17 cellular contexts compared by ENCODE assay signal in the genomic region with DNA sequence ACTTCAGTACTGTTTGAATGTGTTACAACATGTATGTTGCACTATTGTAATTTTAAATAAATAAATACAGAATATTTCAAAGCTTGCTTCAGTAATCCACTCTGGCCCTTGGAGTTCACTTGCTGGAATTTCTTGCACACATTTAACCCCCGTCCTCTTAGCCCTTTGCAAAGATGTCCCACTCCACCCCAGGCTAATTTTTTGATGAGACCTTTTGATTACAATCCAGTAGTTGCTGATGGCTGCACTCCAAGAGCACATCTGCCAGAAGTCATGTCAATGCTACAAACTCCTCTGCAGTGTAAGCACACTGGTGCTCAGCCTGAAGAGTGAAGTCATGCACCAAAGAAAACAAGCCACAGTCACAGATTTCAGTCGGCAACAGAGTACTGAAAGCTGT. TPM values are rescaled to one million over a fixed set of nuclear protein-coding genes. Genes with fewer than 3 reads are reported as not detected.
A peak's percentile ranks its signal among the peaks of the same experiment; 100 is the strongest.
DNase-seq lines count a peak whose midpoint lies in the region; ATAC-seq and TF ChIP-seq lines count a peak whose summit lies in the region.
"Had no signal": no experiment of that assay in that cellular context is flagged by ENCODE, and none has a peak within 500 bp of the region (broad histone marks: within the 10 kb centered on the region; RNA-seq: fewer than 3 reads in every experiment).

No MANE protein-coding gene starts in this region.

- no peak overlapping the region for H4K91ac ChIP-seq in IMR-90 (ENCODE audit: insufficient read depth, low read depth, low read length)

- WGBS in IMR-90 (ENCODE audit: extremely low coverage in 2 of 2, insufficient read length in 1 of 2), 2 experiments, result 0% methylated on average over 1 of the region's 2 CpGs; no CpG with 5 or more reads in 1 of the 2 experiments

- H2BK5ac ChIP-seq in IMR-90 (ENCODE audit: low read depth, low read length, poor library complexity, severe bottlenecking), result no peak overlapping the region

- no peak overlapping the region for H3K4ac ChIP-seq in IMR-90 (ENCODE audit: low read depth, low read length)

- in situ Hi-C loops in IMR-90 (cut with MboI; ENCODE audit: low sequenced_read_pairs), result loop anchor here (5.0 to 25.0 kb wide), 2 partner anchors 306 to 676 kb away; partner anchors contain the start of genes INTS14 and SLC24A1

- H2AFZ ChIP-seq in IMR-90 (replicated peaks; ENCODE audit: low read length, poor library complexity), result no peak overlapping the region
- H2AFZ ChIP-seq: GM23248 had no signal

- CTCF ChIA-PET in AG04450 (lab: Charles Lee) (interaction anchor here (0.6 to 2.3 kb wide), 12 partner anchors 10 to 693 kb away, joined by 3 to 20 read pairs (median 5); no protein-coding TSS in a partner anchor), IMR-90 (lab: Yijun Ruan, JAX) (interaction anchor here (0.6 to 1.0 kb wide), 2 partner anchors 29 to 231 kb away, joined by 3 read pairs; no protein-coding TSS in a partner anchor), A673 (lab: Charles Lee) (no interaction called here)

- POLR2A ChIA-PET in AG04450 (lab: Yijun Ruan, JAX), result interaction anchor here (0.9 kb wide), 1 partner anchor 419 kb away, joined by 3 read pairs; the partner anchor contains the start of gene RAB11A
- POLR2A ChIA-PET in IMR-90 (lab: Charles Lee; ENCODE audit: unreplicated experiment), result no interaction called here
- POLR2A ChIA-PET in A673 (lab: Charles Lee; ENCODE audit: low non-redundant PET), result no interaction called here

- no peak for TF ChIP-seq POLR2A in IMR-90 (IDR thresholded peaks at IDR 0.05; ENCODE audit: low read depth, low read length)

- H3K9ac ChIP-seq in IMR-90 (ENCODE audit: low read depth, low read length) (no peak overlapping the region), adipocyte (ENCODE audit: low read length) (no peak overlapping the region)
- H3K9ac ChIP-seq: GM23248 had no signal

- TF ChIP-seq CTCF in AG04450 (IDR thresholded peaks at IDR 0.05; ENCODE audit: low read depth, low read length), result no peak
- TF ChIP-seq CTCF in IMR-90 (conservative IDR thresholded peaks at IDR 0.05; ENCODE audit: low read depth, low read length), result no peak
- no peak for TF ChIP-seq CTCF in fibroblast of the aortic adventitia (IDR thresholded peaks at IDR 0.05; ENCODE audit: insufficient read depth, low read length)
- no peak for TF ChIP-seq CTCF in A673 (conservative IDR thresholded peaks at IDR 0.05; ENCODE audit: low read depth, low read length)

- H4K5ac ChIP-seq in IMR-90 (ENCODE audit: low read depth, low read length), result no peak overlapping the region

- H3K9me1 ChIP-seq in IMR-90 (ENCODE audit: insufficient read depth, low read length), result no peaks in the 10 kb centered on the region

- no peak overlapping the region for H4K8ac ChIP-seq in IMR-90 (ENCODE audit: low read depth in 2 of 2, low read length in 2 of 2)

- no peak overlapping the region for H2BK20ac ChIP-seq in IMR-90 (ENCODE audit: low read depth, low read length)

- DNase-seq in AG04450 (ENCODE audit: low read depth, low spot score) (peak; percentile 18), IMR-90 (peak; percentile 61), adipocyte (ENCODE audit: low read depth) (peak; percentile 77), fibroblast of the aortic adventitia (ENCODE audit: low read depth) (peak; percentile 21), A673 (ENCODE audit: low spot score) (no peak), KG1 (lab: John Stamatoyannopoulos, UW) (no peak), cerebellum (ENCODE audit: low spot score) (no peak)
- DNase-seq: 8988T, AML-193, GM23248, HFFc6, KBM-7, NCI-H187 treated with DMSO at 0.1 percent for 48 hours, NCI-H510A had no signal

- H3K27ac ChIP-seq in AG04450 (ENCODE audit: low read depth, low read length) (no peak overlapping the region), IMR-90 (ENCODE audit: insufficient read depth, low read length) (no peak overlapping the region), A673 (ENCODE audit: low read depth, low read length, poor library complexity, severe bottlenecking) (no peak overlapping the region)
- H3K27ac ChIP-seq: GM23248, HL-60 had no signal

- H3K18ac ChIP-seq in IMR-90 (ENCODE audit: low read depth, low read length), result no peak overlapping the region

- peaks cover 0 to 8% of the 10 kb centered on the region in 2 experiments; a peak in 1 of 4 replicates for H3K79me1 ChIP-seq in IMR-90 (ENCODE audit: low read depth in 1 of 2, low read length in 2 of 2)

- no peak overlapping the region for H2BK15ac ChIP-seq in IMR-90 (ENCODE audit: low read depth, low read length)

- H3K23ac ChIP-seq in IMR-90 (ENCODE audit: low read depth, low read length), result 0 out of 2 replicates have a peak overlapping the region, but pooled peaks have one; percentile 45

- BruUV-seq in IMR-90 (replicated peaks; lab: Mats Ljungman, UMichigan) (no TSS peak), A673 (replicated peaks; lab: Mats Ljungman, UMichigan) (no TSS peak)

- H2AK9ac ChIP-seq in IMR-90 (replicated peaks; ENCODE audit: low read depth, low read length, poor library complexity), result no peak overlapping the region

- H3K4me1 ChIP-seq in IMR-90 (ENCODE audit: control insufficient read depth, insufficient read depth, low read length) (peaks cover 5% of the 10 kb centered on the region; the same call in 1 of the 2 replicates), adipocyte (ENCODE audit: control insufficient read depth, insufficient read depth, low read length) (peaks cover 8% of the 10 kb centered on the region), A673 (ENCODE audit: insufficient read depth, low read length, poor library complexity, severe bottlenecking) (peaks cover 30% of the 10 kb centered on the region)

- H3K4me3 ChIP-seq in AG04450 (ENCODE audit: low read depth, low read length) (no peak overlapping the region), IMR-90 (ENCODE audit: insufficient read depth, low read depth, low read length) (no peak overlapping the region), adipocyte (ENCODE audit: low read length) (no peak overlapping the region), fibroblast of the aortic adventitia (ENCODE audit: low read depth, low read length) (no peak overlapping the region), A673 (ENCODE audit: low read depth, low read length, poor library complexity, severe bottlenecking) (no peak overlapping the region)
- H3K4me3 ChIP-seq: GM23248 had no signal

- H3K9me3 ChIP-seq in AG04450 (ENCODE audit: control insufficient read depth, insufficient read depth, low read length) (no peaks in the 10 kb centered on the region), IMR-90 (ENCODE audit: control insufficient read depth, insufficient read depth, low read length) (no peaks in the 10 kb centered on the region), adipocyte (ENCODE audit: control insufficient read depth, low read length) (no peaks in the 10 kb centered on the region), A673 (ENCODE audit: low read depth, low read length, poor library complexity, severe bottlenecking) (no peaks in the 10 kb centered on the region)

- peak overlapping the region; percentile 59; the same call in 1 of the 2 replicates for H3K4me2 ChIP-seq in IMR-90 (ENCODE audit: low read depth, low read length)

- no peaks in the 10 kb centered on the region for H4K20me1 ChIP-seq in IMR-90 (ENCODE audit: insufficient read depth, low read length)

- H3K36me3 ChIP-seq in IMR-90 (ENCODE audit: control insufficient read depth, insufficient read depth, low read length) (no peaks in the 10 kb centered on the region), adipocyte (ENCODE audit: control insufficient read depth, insufficient read depth, low read length, severe bottlenecking) (no peaks in the 10 kb centered on the region), A673 (ENCODE audit: insufficient read depth, low read length, poor library complexity, severe bottlenecking) (no peaks in the 10 kb centered on the region)

- no peak overlapping the region for H2AK5ac ChIP-seq in IMR-90 (ENCODE audit: low read depth, low read length)

- no peak overlapping the region for H3K56ac ChIP-seq in IMR-90 (ENCODE audit: extremely low read depth, insufficient read depth, low read length)

- peak; percentile 35 for ATAC-seq in IMR-90 (ENCODE audit: low read depth)
- no peak for ATAC-seq in GM19455 (IDR thresholded peaks at IDR 0.05; ENCODE audit: unreplicated experiment)

- TF ChIP-seq RAD21 in IMR-90 (IDR thresholded peaks at IDR 0.05; ENCODE audit: low read length), result no peak

- no peak overlapping the region for H3K14ac ChIP-seq in IMR-90 (replicated peaks; ENCODE audit: low read depth, low read length)

- intact Hi-C loops in IMR-90 (cut with micrococcal nuclease) (loop anchor here (2.0 to 10.0 kb wide), 2 partner anchors 372 to 654 kb away; no protein-coding TSS in a partner anchor), A673 (cut with micrococcal nuclease; ENCODE audit: unreplicated experiment) (loop anchor here (5.0 kb wide), 2 partner anchors 156 to 306 kb away; no protein-coding TSS in a partner anchor)

- dilution Hi-C loops in IMR-90 (cut with HindIII; ENCODE audit: low sequenced_read_pairs, unreplicated experiment), result no loop called here

- H3K27me3 ChIP-seq in AG04450 (ENCODE audit: control insufficient read depth, insufficient read depth, low read length), result peaks cover 4% of the 10 kb centered on the region
- peaks cover 3% of the 10 kb centered on the region for H3K27me3 ChIP-seq in IMR-90 (ENCODE audit: control insufficient read depth, insufficient read depth, low read length)
- H3K27me3 ChIP-seq in adipocyte (replicated peaks; ENCODE audit: control insufficient read depth, insufficient read depth, low read length), result no peaks in the 10 kb centered on the region
- H3K27me3 ChIP-seq in A673 (replicated peaks; ENCODE audit: insufficient read depth, low read depth, low read length, poor library complexity), result no peaks in the 10 kb centered on the region

- H2BK120ac ChIP-seq in IMR-90 (ENCODE audit: low read depth, low read length), result no peak overlapping the region

TF ChIP-seq in IMR-90, 13 proteins besides CTCF, POLR2A, EP300 and RAD21 (continues in another document):
- no peak for TF ChIP-seq MAZ (IDR thresholded peaks at IDR 0.05; ENCODE audit: borderline replicate concordance, low read depth, low read length)

RNA-seq across cellular contexts. Expression of gene DIS3L, which starts 4.6 kb away (rescaled TPM):
- 8.7 and 12.1 TPM in 2 replicates for polyA plus RNA-seq in AG04450 (2011; rRNA removed)
- 13.0 and 23.7 TPM in 2 replicates for polyA minus RNA-seq in AG04450 (2011; rRNA and poly(A)+ RNA removed)
- 12.2 and 14.5 TPM in 2 replicates for total RNA-seq in IMR-90 (2012; rRNA removed)
- polyA plus RNA-seq in IMR-90 (2012; rRNA removed), result 4.2 and 5.1 TPM in 2 replicates
- 1.8 and 2.1 TPM in 2 replicates for polyA plus RNA-seq in IMR-90 (2012; cell fraction: cytosol; rRNA removed)
- polyA plus RNA-seq in IMR-90 (2012; cell fraction: nucleus; rRNA removed; ENCODE audit: low replicate concordance), result 1.5 and 6.1 TPM in 2 replicates
- 25.6 and 41.8 TPM in 2 replicates for total RNA-seq in fibroblast of the aortic adventitia (ENCODE audit: low replicate concordance)
- total RNA-seq in A673 (2021), result 10.7 and 13.6 TPM in 2 replicates
- 36.4 TPM for total RNA-seq in cerebellum

RNA-seq across cellular contexts. Expression of gene MEGF11, which starts 35.2 kb away (rescaled TPM):
- polyA plus RNA-seq in AG04450 (2011; rRNA removed) (not detected in 2 replicates), IMR-90 (2012; rRNA removed) (not detected in 2 replicates)
- not detected in 2 replicates for polyA minus RNA-seq in AG04450 (2011; rRNA and poly(A)+ RNA removed)
- total RNA-seq in IMR-90 (2012; rRNA removed) (not detected in 2 replicates), fibroblast of the aortic adventitia (ENCODE audit: low replicate concordance) (0.36 TPM in 1 of 2 replicates, not detected in the other), A673 (2021) (0.09 and 0.43 TPM in 2 replicates), cerebellum (14.0 TPM)
- polyA plus RNA-seq in IMR-90 (2012; cell fraction: cytosol; rRNA removed), result not detected in 2 replicates
- polyA plus RNA-seq in IMR-90 (2012; cell fraction: nucleus; rRNA removed; ENCODE audit: low replicate concordance), result not detected in 2 replicates
- total RNA-seq: GM23248, HFFc6, RPMI7951 had no signal

Comparison
In these comparisons a context has a peak if more than half of its experiments do, and no peak if none do; other contexts are left out.
1. DNase-seq: peak in AG04450 (single experiment), IMR-90 (single experiment), adipocyte (single experiment) and fibroblast of the aortic adventitia (single experiment); none in A673 (single experiment), KG1 (single experiment) and cerebellum (single experiment).
2. RNA of gene MEGF11, which starts 35.2 kb away (total RNA-seq): 14.0 TPM in cerebellum (single experiment); 0.09 to 0.43 TPM in A673, 0.36 TPM in fibroblast of the aortic adventitia and not detected in IMR-90; every median in the first group is over 10 times any median in the second.